ENCODE assay signal across 22 cellular contexts in the genomic region with DNA sequence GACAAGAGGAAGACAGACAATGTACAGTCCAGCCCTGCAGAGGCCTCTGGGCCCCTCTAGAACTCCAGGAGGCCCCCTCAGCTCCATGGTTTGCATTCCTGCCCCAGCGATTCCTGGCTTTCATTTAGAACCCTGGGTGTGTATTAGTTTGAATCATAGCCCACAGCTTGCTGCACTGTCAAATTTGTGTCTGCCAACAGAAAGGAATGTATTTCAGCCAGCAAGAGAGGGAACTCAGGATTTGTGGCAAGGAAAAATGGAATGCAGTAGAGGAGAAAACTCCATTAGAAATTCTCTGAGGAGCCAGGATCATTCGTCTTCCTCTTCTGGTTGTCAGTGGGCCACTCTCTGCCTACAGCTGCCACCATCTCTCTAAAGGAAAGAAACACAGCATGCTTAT. TPM values are rescaled to one million over a fixed set of nuclear protein-coding genes. Genes with fewer than 3 reads are reported as not detected.
DNase-seq lines count a peak whose midpoint lies in the region; ATAC-seq and TF ChIP-seq lines count a peak whose summit lies in the region.
"Had no signal": no experiment of that assay in that cellular context is flagged by ENCODE, and none has a peak within 500 bp of the region (broad histone marks: within the 10 kb centered on the region; RNA-seq: fewer than 3 reads in every experiment).

No MANE protein-coding gene starts in this region.

- H3K36me3 ChIP-seq in adipocyte (ENCODE audit: control insufficient read depth, insufficient read depth, low read length, severe bottlenecking) (no peaks in the 10 kb centered on the region), endodermal cell (ENCODE audit: control insufficient read depth, insufficient read depth, low read length) (no peaks in the 10 kb centered on the region), lower lobe of right lung (no peaks in the 10 kb centered on the region)
- H3K36me3 ChIP-seq: SJSA1 had no signal

- in situ Hi-C loops in GM13976 (cut with MboI; ENCODE audit: low sequenced_read_pairs, unreplicated experiment): no loop called here

- no peaks in the 10 kb centered on the region for H3K36me3 Mint-ChIP-seq in endodermal cell (ENCODE audit: low read depth)
- H3K36me3 Mint-ChIP-seq in nephron (ENCODE audit: low read depth): no peaks in the 10 kb centered on the region
- H3K36me3 Mint-ChIP-seq: CD4-positive, alpha-beta memory T cell had no signal

- WGBS in endodermal cell (ENCODE audit: insufficient coverage in 1 of 2, insufficient read length in 1 of 2), 2 experiments: 90% methylated on average over 2 of the region's 2 CpGs; no CpG with 5 or more reads in 1 of the 2 experiments

- H3K4me3 Mint-ChIP-seq in endodermal cell: no peak overlapping the region
- no peak overlapping the region for H3K4me3 Mint-ChIP-seq in nephron
- H3K4me3 Mint-ChIP-seq: CD4-positive, alpha-beta memory T cell had no signal

- H3K4me3 ChIP-seq in AG10803 (ENCODE audit: low read length): no peak overlapping the region
- no peak overlapping the region for H3K4me3 ChIP-seq in adipocyte (ENCODE audit: low read length)
- no peak overlapping the region for H3K4me3 ChIP-seq in endodermal cell (ENCODE audit: low read length)
- H3K4me3 ChIP-seq in lower lobe of right lung: no peak overlapping the region
- H3K4me3 ChIP-seq: GM12878, K562, SJSA1 had no signal

- peaks cover 44% of the 10 kb centered on the region for H3K4me1 Mint-ChIP-seq in endodermal cell
- H3K4me1 Mint-ChIP-seq in nephron: peaks cover 32% of the 10 kb centered on the region

- H3K27ac ChIP-seq in endodermal cell (ENCODE audit: low read depth, low read length) (peak overlapping the region; percentile 19), lower lobe of right lung (no peak overlapping the region)
- H3K27ac ChIP-seq: SJSA1 had no signal

- peaks cover 6% of the 10 kb centered on the region for H3K4me1 ChIP-seq in adipocyte (ENCODE audit: control insufficient read depth, insufficient read depth, low read length)
- H3K4me1 ChIP-seq in endodermal cell (ENCODE audit: control insufficient read depth, insufficient read depth, low read length): peaks cover 24% of the 10 kb centered on the region
- H3K4me1 ChIP-seq in lower lobe of right lung: no peaks in the 10 kb centered on the region
- H3K4me1 ChIP-seq: Caco-2, SJSA1 had no signal

- H3K27ac Mint-ChIP-seq in endodermal cell (no peak overlapping the region), nephron (peak overlapping the region; percentile 1 to 26 (median 5))
- H3K27ac Mint-ChIP-seq: CD4-positive, alpha-beta memory T cell had no signal

- no peak for ATAC-seq in lower lobe of right lung
- ATAC-seq: GM12878, K562 had no signal

- peaks cover 2% of the 10 kb centered on the region for H3K9me3 Mint-ChIP-seq in endodermal cell
- no peaks in the 10 kb centered on the region for H3K9me3 Mint-ChIP-seq in nephron
- H3K9me3 Mint-ChIP-seq: CD4-positive, alpha-beta memory T cell had no signal

- H3K27me3 Mint-ChIP-seq in endodermal cell (ENCODE audit: insufficient read depth) (no peaks in the 10 kb centered on the region), nephron (ENCODE audit: low read depth) (peaks cover 4% of the 10 kb centered on the region)

- H3K27me3 ChIP-seq in adipocyte (replicated peaks; ENCODE audit: control insufficient read depth, insufficient read depth, low read length): no peaks in the 10 kb centered on the region
- H3K27me3 ChIP-seq in endodermal cell (ENCODE audit: control insufficient read depth, insufficient read depth, low read length, poor library complexity, severe bottlenecking): no peaks in the 10 kb centered on the region
- H3K27me3 ChIP-seq in lower lobe of right lung (ENCODE audit: low read depth): no peaks in the 10 kb centered on the region

- H3K9ac ChIP-seq in adipocyte (ENCODE audit: low read length) (no peak overlapping the region), endodermal cell (ENCODE audit: extremely low read depth, low read length, poor library complexity, severe bottlenecking) (no peak overlapping the region)

- intact Hi-C loops in lower lobe of right lung (cut with DNase I): no loop called here

- no peaks in the 10 kb centered on the region for H3K9me3 ChIP-seq in adipocyte (ENCODE audit: control insufficient read depth, low read length)
- H3K9me3 ChIP-seq in endodermal cell (ENCODE audit: control insufficient read depth, low read length): no peaks in the 10 kb centered on the region
- H3K9me3 ChIP-seq in lower lobe of right lung: no peaks in the 10 kb centered on the region
- H3K9me3 ChIP-seq: Caco-2, SJSA1 had no signal

- DNase-seq in AG10803 (ENCODE audit: low read depth): peak; percentile 4
- peak; percentile 12 for DNase-seq in adipocyte (ENCODE audit: low read depth)
- DNase-seq in endodermal cell: no peak
- no peak for DNase-seq in putamen (ENCODE audit: low spot score)
- no peak for DNase-seq in lower lobe of right lung
- no peak for DNase-seq in 8988T
- no peak for DNase-seq in GM13976 (ENCODE audit: low spot score)
- DNase-seq: C1 segment of cervical spinal cord; Caco-2; CD4-positive, alpha-beta memory T cell; Kasumi-1; NCI-H1105; NCI-H146; NCI-H1930; NCI-H2107; NCI-H526 treated with DMSO at 0.1 percent for 48 hours; Right ventricle myocardium superior; RPMI8226 had no signal

- TF ChIP-seq CTCF in AG10803 (conservative IDR thresholded peaks at IDR 0.05; ENCODE audit: low read length) (no peak), endodermal cell (conservative IDR thresholded peaks at IDR 0.05) (no peak), nephron (IDR thresholded peaks at IDR 0.05; ENCODE audit: unreplicated experiment in 3 of 3) (no peak), lower lobe of right lung (IDR thresholded peaks at IDR 0.05) (no peak), GM13976 (IDR thresholded peaks at IDR 0.05; ENCODE audit: borderline replicate concordance, control extremely low read depth, extremely low read depth, insufficient read depth, missing control alignments) (no peak)

RNA-seq across cellular contexts. Expression of gene WDR11, which starts 27.9 kb away (rescaled TPM):
- total RNA-seq in endodermal cell (10 to 100 TPM; 79.6 to 96.1 TPM), lower lobe of right lung (51.4 TPM)
- 44.3 TPM for polyA plus RNA-seq in endodermal cell (2013, experiment 1 of 2)
- 44.1 TPM for polyA plus RNA-seq in endodermal cell (2013, experiment 2 of 2)

Comparison
In these comparisons a context has a peak if more than half of its experiments do, and no peak if none do; other contexts are left out.
1. DNase-seq: peak in AG10803 (single experiment) and adipocyte (single experiment); none in endodermal cell (single experiment), putamen (single experiment), lower lobe of right lung (single experiment), 8988T (single experiment) and GM13976 (single experiment).